23 cellular contexts compared by ENCODE assay signal in the genomic region with DNA sequence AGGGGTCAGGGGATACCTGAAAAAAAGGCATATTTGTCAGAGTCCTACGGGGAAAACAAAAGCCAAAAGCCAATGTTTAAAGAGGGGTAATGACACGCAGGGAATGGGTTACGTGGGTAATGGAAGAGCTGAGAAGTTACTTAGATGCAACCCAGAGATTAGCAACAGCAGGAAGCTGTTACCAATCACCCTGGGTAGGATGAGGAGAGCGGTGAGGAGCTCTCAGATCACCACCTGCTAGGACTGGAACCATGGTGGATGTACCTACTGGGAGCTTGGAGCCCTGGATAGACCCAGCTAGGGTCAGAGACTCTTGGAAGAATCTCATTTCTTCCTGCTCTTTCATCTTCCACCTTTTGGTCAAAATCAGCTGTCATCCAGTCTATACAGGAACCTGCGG. TPM values are rescaled to one million over a fixed set of nuclear protein-coding genes. Genes with fewer than 3 reads are reported as not detected.
A peak's percentile ranks its signal among the peaks of the same experiment; 100 is the strongest.
DNase-seq lines count a peak whose midpoint lies in the region; ATAC-seq, FAIRE-seq and TF ChIP-seq lines count a peak whose summit lies in the region.
"Had no signal": no experiment of that assay in that cellular context is flagged by ENCODE, and none has a peak within 500 bp of the region (broad histone marks: within the 10 kb centered on the region; RNA-seq: fewer than 3 reads in every experiment).

No MANE protein-coding gene starts in this region.

- H3K4me1 ChIP-seq in DND-41 (ENCODE audit: insufficient read depth, low read length) (peaks cover 27% of the 10 kb centered on the region), endothelial cell of umbilical vein (ENCODE audit: control insufficient read depth, extremely low read depth, insufficient read depth, low read length) (peaks cover 41% of the 10 kb centered on the region), spleen (peaks cover 4 to 83% (median 41%) of the 10 kb centered on the region in 6 donors), mucosa of descending colon (ENCODE audit: low read depth) (peaks cover 2% of the 10 kb centered on the region)

- no peaks in the 10 kb centered on the region for H4K20me1 ChIP-seq in DND-41 (ENCODE audit: insufficient read depth, low read length)
- no peaks in the 10 kb centered on the region for H4K20me1 ChIP-seq in endothelial cell of umbilical vein (replicated peaks; ENCODE audit: control insufficient read depth, extremely low read depth, insufficient read depth, low read length)

- H3K79me2 ChIP-seq in DND-41 (ENCODE audit: insufficient read depth, low read length), result no peaks in the 10 kb centered on the region
- no peaks in the 10 kb centered on the region for H3K79me2 ChIP-seq in endothelial cell of umbilical vein (ENCODE audit: control insufficient read depth, insufficient read depth, low read length)

- CTCF ChIA-PET in endothelial cell of umbilical vein (lab: Charles Lee), result interaction anchor here (1.7 to 6.0 kb wide), 3 partner anchors 19 to 53 kb away, joined by 4 to 29 read pairs (median 8); a partner anchor contains a TSS

- no TSS peak for BruUV-seq in endothelial cell of umbilical vein (replicated peaks; lab: Mats Ljungman, UMichigan)

- no peak for TF ChIP-seq POLR2A in endothelial cell of umbilical vein (IDR thresholded peaks at IDR 0.05; ENCODE audit: low read depth, low read length)
- TF ChIP-seq POLR2A in spleen (IDR thresholded peaks at IDR 0.05), result no peak
- no peak for TF ChIP-seq POLR2A in H54 (IDR thresholded peaks at IDR 0.05; ENCODE audit: low read depth, low read length)

- intact Hi-C loops in endothelial cell of umbilical vein (cut with micrococcal nuclease) (no loop called here), spleen (cut with DNase I; ENCODE audit: low total_unique reads) (no loop called here), mucosa of descending colon (cut with DNase I, micrococcal nuclease) (no loop called here)

- 58 to 84% (median 70%) methylated on average over 5 of the region's 5 CpGs for WGBS in spleen, 5 donors

- H3K27ac ChIP-seq in DND-41 (ENCODE audit: low read length) (peak overlapping the region; percentile 56; the same call in 1 of the 2 replicates), KOPT-K1 (ENCODE audit: low read depth, low read length, poor library complexity, severe bottlenecking) (peak overlapping the region; percentile 89), endothelial cell of umbilical vein (ENCODE audit: insufficient read depth, low read depth, low read length) (no peak overlapping the region), spleen (peak overlapping the region in 6 of 8 donors; percentile 3 to 86 (median 40))
- H3K27ac ChIP-seq: KMS-11, suprapubic skin had no signal

- H3K4me2 ChIP-seq in DND-41 (ENCODE audit: insufficient read depth, low read length) (no peak overlapping the region), endothelial cell of umbilical vein (ENCODE audit: insufficient read depth, low read length) (no peak overlapping the region)
- H3K4me2 ChIP-seq: KMS-11 had no signal

- H3K27me3 ChIP-seq in DND-41 (ENCODE audit: insufficient read depth, low read length, poor library complexity) (no peaks in the 10 kb centered on the region), endothelial cell of umbilical vein (ENCODE audit: control insufficient read depth in 2 of 2, insufficient read depth in 2 of 2, low read length in 2 of 2) (no peaks in the 10 kb centered on the region), spleen (replicated peaks in 1 of 7) (no peaks in the 10 kb centered on the region)
- H3K27me3 ChIP-seq: suprapubic skin had no signal

- H2AFZ ChIP-seq in DND-41 (ENCODE audit: low read depth, low read length) (no peak overlapping the region), endothelial cell of umbilical vein (ENCODE audit: low read depth, low read length) (no peak overlapping the region)

- H3K36me3 ChIP-seq in DND-41 (ENCODE audit: insufficient read depth, low read length) (no peaks in the 10 kb centered on the region), KOPT-K1 (ENCODE audit: insufficient read depth, low read length) (no peaks in the 10 kb centered on the region), endothelial cell of umbilical vein (ENCODE audit: control insufficient read depth in 2 of 2, extremely low read depth in 1 of 2, insufficient read depth in 2 of 2, low read length in 2 of 2) (no peaks in the 10 kb centered on the region), spleen (no peaks in the 10 kb centered on the region), mucosa of descending colon (ENCODE audit: low read depth) (no peaks in the 10 kb centered on the region)
- H3K36me3 ChIP-seq: suprapubic skin had no signal

- H3K9me1 ChIP-seq in endothelial cell of umbilical vein (replicated peaks; ENCODE audit: control insufficient read depth, extremely low read depth, insufficient read depth, low read length), result no peaks in the 10 kb centered on the region

- ATAC-seq in DND-41 (ENCODE audit: insufficient read depth, low read depth) (peak; percentile 41; the same call in 1 of the 3 replicates), mucosa of descending colon (no peak)

- no peaks in the 10 kb centered on the region for H3K9me3 ChIP-seq in DND-41 (ENCODE audit: insufficient read depth, low read length, severe bottlenecking)
- H3K9me3 ChIP-seq in KOPT-K1 (ENCODE audit: insufficient read depth, low read length, poor library complexity, severe bottlenecking), result peaks cover 6% of the 10 kb centered on the region
- no peaks in the 10 kb centered on the region for H3K9me3 ChIP-seq in endothelial cell of umbilical vein (replicated peaks; ENCODE audit: control insufficient read depth, insufficient read depth, low read length)
- H3K9me3 ChIP-seq in spleen, result no peaks in the 10 kb centered on the region
- no peaks in the 10 kb centered on the region for H3K9me3 ChIP-seq in mucosa of descending colon
- H3K9me3 ChIP-seq: suprapubic skin had no signal

- H3K4me3 ChIP-seq in DND-41 (ENCODE audit: low read depth in 1 of 2, low read length in 2 of 2) (no peak overlapping the region), endothelial cell of umbilical vein (replicated peaks in 1 of 3; ENCODE audit: insufficient read depth in 1 of 3, low read depth in 1 of 3, low read length in 3 of 3) (no peak overlapping the region), spleen (no peak overlapping the region), mucosa of descending colon (no peak overlapping the region)
- H3K4me3 ChIP-seq: SK-N-MC, suprapubic skin had no signal

- dilution Hi-C loops in endothelial cell of umbilical vein (cut with MboI; ENCODE audit: extremely low pct_ligation_motif_present, low sequenced_read_pairs), result no loop called here

- no peak overlapping the region for H3K9ac ChIP-seq in DND-41 (ENCODE audit: low read depth, low read length)
- no peak overlapping the region for H3K9ac ChIP-seq in endothelial cell of umbilical vein (replicated peaks; ENCODE audit: extremely low read depth, insufficient read depth, low read length)
- H3K9ac ChIP-seq: KMS-11 had no signal

- no peak for FAIRE-seq in endothelial cell of umbilical vein (lab: Jason Lieb, UNC)
- no peak for FAIRE-seq in H54 (lab: Jason Lieb, UNC)
- FAIRE-seq: small intestine had no signal

- TF ChIP-seq CTCF in DND-41 (IDR thresholded peaks at IDR 0.05; ENCODE audit: borderline replicate concordance, extremely low read depth, low read length, poor library complexity, severe bottlenecking) (no peak), endothelial cell of umbilical vein (IDR thresholded peaks at IDR 0.05; ENCODE audit: extremely low read depth in 1 of 2, insufficient read depth in 1 of 2, low read depth in 1 of 2, low read length in 2 of 2) (no peak), spleen (IDR thresholded peaks at IDR 0.05 in 8 of 11, conservative IDR thresholded peaks at IDR 0.05 in 3 of 11) (no peak), mucosa of descending colon (IDR thresholded peaks at IDR 0.05) (no peak)

- DNase-seq in DND-41 (no peak), endothelial cell of umbilical vein (ENCODE audit: low read depth, low spot score) (no peak), spleen (no peak), H54 (ENCODE audit: insufficient read length, low spot score) (no peak), NCI-H2227 treated with DMSO at 0.1 percent for 48 hours (lab: John Stamatoyannopoulos, UW) (no peak), mucosa of descending colon (no peak)
- DNase-seq: activated CD4-positive, alpha-beta T cell treated with anti-CD3 and anti-CD28 coated beads, Interleukin-2, amount 10 ng/mL, durations not matched to agents 24 days and 14 days; activated naive CD4-positive, alpha-beta T cell treated with anti-CD3 and anti-CD28 coated beads, Interleukin-2, amount 50 U/mL, for 16 hours; activated T-cell treated with anti-CD3 and anti-CD28 coated beads, Interleukin-2, amount 50 U/mL, for 48 hours; anterior cingulate cortex; caudate nucleus; CD4-positive, alpha-beta memory T cell; NCI-H1092 treated with DMSO at 0.1 percent for 48 hours; NCI-H1930; NCI-H69; occipital lobe; RPMI8226; small intestine; stimulated activated CD4-positive, alpha-beta T cell treated with anti-CD3 and anti-CD28 coated beads, Interleukin-2, amount 100 ng/mL, for 24 hours had no signal

- POLR2A ChIA-PET in endothelial cell of umbilical vein (lab: Charles Lee), result no interaction called here

TF ChIP-seq in endothelial cell of umbilical vein, 7 proteins besides CTCF, POLR2A, EP300 and RAD21:
- TF ChIP-seq EZH2 (IDR thresholded peaks at IDR 0.05; ENCODE audit: borderline replicate concordance, low read depth, low read length, severe bottlenecking) (no peak), GATA2 (IDR thresholded peaks at IDR 0.05; ENCODE audit: insufficient read depth, insufficient read length, low read depth, low read length) (peak; percentile 11), FOS (IDR thresholded peaks at IDR 0.05; ENCODE audit: borderline replicate concordance, insufficient read depth, low read length) (no peak)
- TF ChIP-seq, protein P1, sequence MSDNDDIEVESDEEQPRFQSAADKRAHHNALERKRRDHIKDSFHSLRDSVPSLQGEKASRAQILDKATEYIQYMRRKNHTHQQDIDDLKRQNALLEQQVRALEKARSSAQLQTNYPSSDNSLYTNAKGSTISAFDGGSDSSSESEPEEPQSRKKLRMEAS (IDR thresholded peaks at IDR 0.05; ENCODE audit: insufficient read depth, insufficient read length), result no peak
TF ChIP-seq in endothelial cell of umbilical vein: peak in this region for 1.

RNA-seq across cellular contexts. Expression of a gene that starts 51.2 kb away (rescaled TPM):
- total RNA-seq in endothelial cell of umbilical vein, result 9.0 and 11.7 TPM in 2 replicates
- 4.1 and 4.5 TPM in 2 replicates for polyA plus RNA-seq in endothelial cell of umbilical vein
- polyA plus RNA-seq in endothelial cell of umbilical vein (2011; cell fraction: cytosol; rRNA removed), result 3.8 and 4.3 TPM in 2 replicates
- polyA plus RNA-seq in endothelial cell of umbilical vein (2011; cell fraction: nucleus; rRNA removed), result 4.2 and 4.7 TPM in 2 replicates
- polyA plus RNA-seq in endothelial cell of umbilical vein (2012), result 14.3 and 15.7 TPM in 2 replicates
- 5.8 and 7.9 TPM in 2 replicates for polyA minus RNA-seq in endothelial cell of umbilical vein
- 12.7 TPM for polyA minus RNA-seq in endothelial cell of umbilical vein (2011; cell fraction: cytosol; rRNA and poly(A)+ RNA removed)
- 3.4 and 3.6 TPM in 2 replicates for polyA minus RNA-seq in endothelial cell of umbilical vein (2011; cell fraction: nucleus; rRNA and poly(A)+ RNA removed)
- total RNA-seq in spleen, result 10 to 100 TPM; 22.0 to 46.8 (median 30.7) TPM
- 1 to 10 TPM; 1.1 to 3.8 (median 1.8) TPM for polyA plus RNA-seq in spleen
- 1 to 10 TPM; 3.2 to 8.2 (median 7.5) TPM for total RNA-seq in mucosa of descending colon
